In the genomic region with DNA sequence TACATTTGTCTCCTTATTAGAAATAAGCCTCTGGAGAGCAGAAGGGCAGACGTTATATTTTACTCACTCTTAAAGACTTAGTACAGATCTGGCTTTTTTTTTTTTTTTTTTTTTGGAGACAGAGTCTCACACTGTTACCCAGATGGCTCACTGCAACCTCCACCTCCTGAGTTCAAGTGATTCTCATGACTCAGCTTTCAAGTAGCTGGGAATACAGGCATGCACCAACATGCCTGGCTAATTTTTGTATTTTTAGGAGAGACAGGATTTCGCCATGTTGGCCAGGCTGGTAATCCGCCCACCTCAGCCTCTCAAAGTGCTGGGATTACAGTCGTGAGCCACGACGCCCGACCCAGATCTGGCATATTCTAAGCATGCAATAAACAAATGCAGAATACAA, we compare ENCODE assay signal across 11 cellular contexts. TPM values are rescaled to one million over a fixed set of nuclear protein-coding genes. Genes with fewer than 3 reads are reported as not detected.
DNase-seq lines count a peak whose midpoint lies in the region; ATAC-seq, FAIRE-seq and TF ChIP-seq lines count a peak whose summit lies in the region.
"Had no signal": no experiment of that assay in that cellular context is flagged by ENCODE, and none has a peak within 500 bp of the region (broad histone marks: within the 10 kb centered on the region; RNA-seq: fewer than 3 reads in every experiment).

No MANE protein-coding gene starts in this region.

- H3K4me3 ChIP-seq in RWPE2 (ENCODE audit: severe bottlenecking) (no peak overlapping the region), fibroblast of mammary gland (ENCODE audit: control insufficient read depth, low read depth, low read length) (no peak overlapping the region)
- H3K4me3 ChIP-seq: BLaER1 had no signal

- no peak overlapping the region for H3K4me3 Mint-ChIP-seq in CD4-positive, alpha-beta T cell
- H3K4me3 Mint-ChIP-seq: activated T-helper 1 cell treated with anti-CD3 and anti-CD28 coated beads, Interleukin-12 subunit alpha, Interleukin-12 subunit beta, Interleukin-2, Interleukin-4 antibody, amounts not matched to agents 30 ng/mL and 10 ng/mL and 1 ng/mL, durations not matched to agents 14 hours and 24 hours and 36 hours; stimulated activated naive CD8-positive, alpha-beta T cell treated with anti-CD3 and anti-CD28 coated beads, Interleukin-15, Interleukin-2, amounts not matched to agents 100 ng/mL and 50 ng/mL, for 24 hours had no signal

- H3K9me3 ChIP-seq in RWPE2 (ENCODE audit: severe bottlenecking) = no peaks in the 10 kb centered on the region
- no peaks in the 10 kb centered on the region for H3K9me3 ChIP-seq in CD4-positive, alpha-beta T cell (ENCODE audit: control insufficient read depth, low read length)
- H3K9me3 ChIP-seq: BLaER1 had no signal

- no peaks in the 10 kb centered on the region for H3K36me3 Mint-ChIP-seq in CD4-positive, alpha-beta T cell (ENCODE audit: low read depth)

- intact Hi-C loops in CD4-positive, alpha-beta T cell (cut with DNase I, micrococcal nuclease) = no loop called here

- no peaks in the 10 kb centered on the region for H3K36me3 ChIP-seq in RWPE2 (ENCODE audit: low read depth)
- H3K36me3 ChIP-seq: BLaER1 had no signal

- peaks cover 33% of the 10 kb centered on the region for H3K4me1 ChIP-seq in RWPE2 (ENCODE audit: insufficient read depth, poor library complexity, severe bottlenecking)

- H3K27ac Mint-ChIP-seq in CD4-positive, alpha-beta T cell = no peak overlapping the region
- H3K27ac Mint-ChIP-seq: activated T-helper 1 cell treated with anti-CD3 and anti-CD28 coated beads, Interleukin-12 subunit alpha, Interleukin-12 subunit beta, Interleukin-2, Interleukin-4 antibody, amounts not matched to agents 30 ng/mL and 10 ng/mL and 1 ng/mL, durations not matched to agents 14 hours and 24 hours and 36 hours; stimulated activated naive CD8-positive, alpha-beta T cell treated with anti-CD3 and anti-CD28 coated beads, Interleukin-15, Interleukin-2, amounts not matched to agents 100 ng/mL and 50 ng/mL, for 24 hours had no signal

- POLR2A ChIA-PET in CD4-positive, alpha-beta T cell (lab: Charles Lee) = no interaction called here

- CTCF ChIA-PET in CD4-positive, alpha-beta T cell (lab: Charles Lee) = no interaction called here

- peak; percentile 36 for DNase-seq in NCI-H82 (lab: John Stamatoyannopoulos, UW)
- DNase-seq in NCI-H82 treated with DMSO at 0.1 percent for 48 hours (lab: John Stamatoyannopoulos, UW; ENCODE audit: unreplicated experiment) = no peak
- peak; percentile 71 for DNase-seq in RWPE2 (ENCODE audit: low spot score)
- peak; percentile 95 for DNase-seq in fibroblast of mammary gland (ENCODE audit: low read depth)
- peak; percentile 35 for DNase-seq in urothelium cell line (ENCODE audit: low spot score)
- no peak for DNase-seq in activated effector memory CD4-positive, alpha-beta T cell treated with anti-CD3 and anti-CD28 coated beads, Interleukin-2, amount 50 U/mL, for 16 hours
- DNase-seq in stimulated activated CD4-positive, alpha-beta T cell treated with anti-CD3 and anti-CD28 coated beads, Interleukin-4, amount 100 ng/mL, for 24 hours = no peak
- no peak for DNase-seq in CD4-positive, alpha-beta T cell

- peak overlapping the region; percentile 37 for H3K27ac ChIP-seq in RWPE2 (ENCODE audit: poor library complexity, severe bottlenecking)
- no peak overlapping the region for H3K27ac ChIP-seq in CD4-positive, alpha-beta T cell (ENCODE audit: low read depth, low read length)
- H3K27ac ChIP-seq: BLaER1 had no signal

- H3K27me3 ChIP-seq in RWPE2 (ENCODE audit: insufficient read depth, poor library complexity, severe bottlenecking) = no peaks in the 10 kb centered on the region
- H3K27me3 ChIP-seq in CD4-positive, alpha-beta T cell (ENCODE audit: control insufficient read depth, insufficient read depth, low read length) = peaks cover 5% of the 10 kb centered on the region

- peaks cover 11% of the 10 kb centered on the region for H3K4me1 Mint-ChIP-seq in CD4-positive, alpha-beta T cell (ENCODE audit: low read depth)

- H3K9me3 Mint-ChIP-seq in CD4-positive, alpha-beta T cell = no peaks in the 10 kb centered on the region
- H3K9me3 Mint-ChIP-seq: activated T-helper 1 cell treated with anti-CD3 and anti-CD28 coated beads, Interleukin-12 subunit alpha, Interleukin-12 subunit beta, Interleukin-2, Interleukin-4 antibody, amounts not matched to agents 30 ng/mL and 10 ng/mL and 1 ng/mL, durations not matched to agents 14 hours and 24 hours and 36 hours; stimulated activated naive CD8-positive, alpha-beta T cell treated with anti-CD3 and anti-CD28 coated beads, Interleukin-15, Interleukin-2, amounts not matched to agents 100 ng/mL and 50 ng/mL, for 24 hours had no signal

- peaks cover 6% of the 10 kb centered on the region for H3K27me3 Mint-ChIP-seq in CD4-positive, alpha-beta T cell

- TF ChIP-seq CTCF in RWPE2 (IDR thresholded peaks at IDR 0.05; ENCODE audit: poor library complexity, severe bottlenecking) (no peak), fibroblast of mammary gland (conservative IDR thresholded peaks at IDR 0.05; ENCODE audit: control insufficient read depth, insufficient read depth, low read depth, low read length) (no peak)
- no peak for TF ChIP-seq CTCF in CD4-positive, alpha-beta T cell (IDR thresholded peaks at IDR 0.05)

- FAIRE-seq in urothelium cell line (lab: Jason Lieb, UNC) = no peak

- ATAC-seq in RWPE2 (ENCODE audit: low read depth) = peak; percentile 89
- ATAC-seq in CD4-positive, alpha-beta T cell (ENCODE audit: poor library complexity) = no peak

RNA-seq across cellular contexts. Expression of gene TMEM97, which starts 36.4 kb away (rescaled TPM):
- 1 to 10 TPM; 2.6 to 3.7 TPM for total RNA-seq in CD4-positive, alpha-beta T cell

RNA-seq across cellular contexts. Expression of gene IFT20, which starts 52.7 kb away (rescaled TPM):
- 10 to 100 TPM; 52.6 to 53.1 TPM for total RNA-seq in CD4-positive, alpha-beta T cell

RNA-seq across cellular contexts. Expression of gene TNFAIP1, which starts 53.0 kb away (rescaled TPM):
- 10 to 100 TPM in 1 of 2 experiments, 1 to 10 TPM in 1; 9.5 to 12.1 TPM for total RNA-seq in CD4-positive, alpha-beta T cell

Comparison
In these comparisons a context has a peak if more than half of its experiments do, and no peak if none do; other contexts are left out.
1. DNase-seq: peak in NCI-H82 (single experiment), RWPE2 (single experiment), fibroblast of mammary gland (single experiment) and urothelium cell line (single experiment); none in NCI-H82 treated with DMSO at 0.1 percent for 48 hours (single experiment), activated effector memory CD4-positive, alpha-beta T cell treated with anti-CD3 and anti-CD28 coated beads, Interleukin-2, amount 50 U/mL, for 16 hours (single experiment), stimulated activated CD4-positive, alpha-beta T cell treated with anti-CD3 and anti-CD28 coated beads, Interleukin-4, amount 100 ng/mL, for 24 hours (single experiment) and CD4-positive, alpha-beta T cell (0 of 10).